8 cellular contexts compared by ENCODE assay signal in the genomic region with DNA sequence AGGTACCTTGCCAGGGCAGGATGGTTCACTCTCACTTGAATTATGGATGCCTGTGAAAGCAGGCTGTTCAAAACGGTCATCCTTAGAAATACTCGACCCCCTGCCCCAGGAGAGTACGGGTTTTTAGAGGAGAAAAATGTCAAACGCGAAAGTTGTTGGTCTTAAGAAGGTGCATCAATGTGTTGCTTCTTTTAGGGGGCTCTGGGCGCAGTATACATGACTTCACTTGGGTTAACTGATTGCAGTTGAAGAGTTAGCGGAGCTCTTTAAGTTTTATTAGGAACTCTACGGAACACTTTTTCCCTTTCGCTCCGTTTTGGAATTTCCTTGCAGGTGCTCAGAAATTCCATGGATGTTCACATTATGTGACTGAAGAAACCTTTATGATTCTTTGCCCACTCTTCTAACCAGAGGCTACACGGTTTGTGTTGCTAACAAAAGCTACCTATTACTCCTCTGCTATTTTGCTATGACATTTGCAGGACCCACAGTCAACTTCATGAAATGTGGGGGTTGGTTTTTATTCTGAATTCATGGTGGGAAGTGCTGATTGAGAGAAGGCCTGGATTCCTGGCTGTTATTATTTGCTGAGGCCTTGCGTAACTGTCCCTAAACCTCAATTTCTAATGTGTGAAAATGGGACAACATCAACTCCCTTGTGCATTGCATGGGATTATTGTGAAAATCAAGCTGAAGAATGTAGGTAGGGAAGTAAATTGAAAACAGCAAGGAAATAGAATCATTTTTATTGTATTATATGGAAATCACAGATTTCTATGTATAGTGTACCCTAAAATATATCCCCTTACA. TPM values are rescaled to one million over a fixed set of nuclear protein-coding genes. Genes with fewer than 3 reads are reported as not detected.
DNase-seq lines count a peak whose midpoint lies in the region; ATAC-seq and TF ChIP-seq lines count a peak whose summit lies in the region.

No MANE protein-coding gene starts in this region.

- no peak for TF ChIP-seq CTCF in kidney epithelial cell (IDR thresholded peaks at IDR 0.05; ENCODE audit: insufficient read depth, low read length, poor library complexity, severe bottlenecking)

- peaks cover 28% of the 10 kb centered on the region for H3K4me1 Mint-ChIP-seq in T-helper 2 cell treated with Interferon-gamma antibody and Interleukin-4, amounts not matched to agents 5 μg/mL and 100 μg/mL, for 36 hours (ENCODE audit: low read depth)
- H3K4me1 Mint-ChIP-seq in activated naive CD8-positive, alpha-beta T cell treated with anti-CD3 and anti-CD28 coated beads, Interleukin-2, amount 50 U/mL, for 24 hours: peaks cover 21% of the 10 kb centered on the region

- no peak for DNase-seq in T-helper 2 cell treated with Interferon-gamma antibody and Interleukin-4, amounts not matched to agents 5 μg/mL and 100 μg/mL, for 36 hours (ENCODE audit: low spot score)
- DNase-seq in T-helper 2 cell (no peak), kidney epithelial cell (ENCODE audit: low read depth) (no peak), NCI-H1092 treated with DMSO at 0.1 percent for 48 hours (lab: John Stamatoyannopoulos, UW) (no peak), SIG-M5 treated with dmso at 0.1 percent for 504 hours (lab: John Stamatoyannopoulos, UW; ENCODE audit: unreplicated experiment) (no peak)
- no peak for DNase-seq in activated naive CD8-positive, alpha-beta T cell treated with anti-CD3 and anti-CD28 coated beads, Interleukin-2, amount 50 U/mL, for 24 hours
- no peak for DNase-seq in stimulated activated CD4-positive, alpha-beta T cell treated with anti-CD3 and anti-CD28 coated beads, Interleukin-1b, Interleukin-23, amount 100 ng/mL, for 48 hours

- H3K9me3 ChIP-seq in subcutaneous abdominal adipose tissue (ENCODE audit: control insufficient read depth in 5 of 5, low read length in 5 of 5): no peaks in the 10 kb centered on the region

- no peaks in the 10 kb centered on the region for H3K9me3 Mint-ChIP-seq in T-helper 2 cell treated with Interferon-gamma antibody and Interleukin-4, amounts not matched to agents 5 μg/mL and 100 μg/mL, for 36 hours
- H3K9me3 Mint-ChIP-seq in activated naive CD8-positive, alpha-beta T cell treated with anti-CD3 and anti-CD28 coated beads, Interleukin-2, amount 50 U/mL, for 24 hours: no peaks in the 10 kb centered on the region

- H3K27me3 Mint-ChIP-seq in T-helper 2 cell treated with Interferon-gamma antibody and Interleukin-4, amounts not matched to agents 5 μg/mL and 100 μg/mL, for 36 hours (ENCODE audit: low read depth): peaks cover 51% of the 10 kb centered on the region
- H3K27me3 Mint-ChIP-seq in activated naive CD8-positive, alpha-beta T cell treated with anti-CD3 and anti-CD28 coated beads, Interleukin-2, amount 50 U/mL, for 24 hours: peaks cover 51% of the 10 kb centered on the region

- ATAC-seq in activated naive CD8-positive, alpha-beta T cell treated with anti-CD3 and anti-CD28 coated beads, Interleukin-2, amount 50 U/mL, for 24 hours: no peak

- H3K9ac ChIP-seq in subcutaneous abdominal adipose tissue (ENCODE audit: low read length in 5 of 5): peak overlapping the region; percentile 4 to 82 (median 65)

- no peak overlapping the region for H3K27ac Mint-ChIP-seq in T-helper 2 cell treated with Interferon-gamma antibody and Interleukin-4, amounts not matched to agents 5 μg/mL and 100 μg/mL, for 36 hours
- H3K27ac Mint-ChIP-seq in activated naive CD8-positive, alpha-beta T cell treated with anti-CD3 and anti-CD28 coated beads, Interleukin-2, amount 50 U/mL, for 24 hours: peak overlapping the region; percentile 62

- H3K27ac ChIP-seq in subcutaneous abdominal adipose tissue (ENCODE audit: low read depth, low read length): peak overlapping the region; percentile 18

- H3K4me3 ChIP-seq in kidney epithelial cell (ENCODE audit: low read depth, low read length) (peak overlapping the region; percentile 45), subcutaneous abdominal adipose tissue (ENCODE audit: low read depth in 1 of 5, low read length in 5 of 5) (peak overlapping the region; percentile 66 to 84 (median 75))

- H3K4me1 ChIP-seq in subcutaneous abdominal adipose tissue (ENCODE audit: control insufficient read depth in 5 of 5, insufficient read depth in 5 of 5, low read length in 5 of 5): peaks cover 0 to 32% (median 16%) of the 10 kb centered on the region in 5 donors

- H3K27me3 ChIP-seq in kidney epithelial cell (ENCODE audit: control insufficient read depth, insufficient read depth, low read length) (no peaks in the 10 kb centered on the region), subcutaneous abdominal adipose tissue (ENCODE audit: control insufficient read depth in 5 of 5, insufficient read depth in 4 of 5, low read length in 5 of 5) (no peaks in the 10 kb centered on the region)

- peak overlapping the region; percentile 84 for H3K4me3 Mint-ChIP-seq in T-helper 2 cell treated with Interferon-gamma antibody and Interleukin-4, amounts not matched to agents 5 μg/mL and 100 μg/mL, for 36 hours
- peak overlapping the region; percentile 72 for H3K4me3 Mint-ChIP-seq in activated naive CD8-positive, alpha-beta T cell treated with anti-CD3 and anti-CD28 coated beads, Interleukin-2, amount 50 U/mL, for 24 hours

- H3K36me3 ChIP-seq in kidney epithelial cell (ENCODE audit: control insufficient read depth, insufficient read depth, low read length) (no peaks in the 10 kb centered on the region), subcutaneous abdominal adipose tissue (ENCODE audit: control insufficient read depth in 5 of 5, insufficient read depth in 5 of 5, low read length in 5 of 5) (no peaks in the 10 kb centered on the region)

- H3K36me3 Mint-ChIP-seq in T-helper 2 cell treated with Interferon-gamma antibody and Interleukin-4, amounts not matched to agents 5 μg/mL and 100 μg/mL, for 36 hours (ENCODE audit: low read depth): no peaks in the 10 kb centered on the region
- H3K36me3 Mint-ChIP-seq in activated naive CD8-positive, alpha-beta T cell treated with anti-CD3 and anti-CD28 coated beads, Interleukin-2, amount 50 U/mL, for 24 hours (ENCODE audit: low read depth): no peaks in the 10 kb centered on the region

RNA-seq across cellular contexts. Expression of a gene that starts 0.8 kb away (rescaled TPM):
- 1.2 and 1.3 TPM in 2 replicates for total RNA-seq in kidney epithelial cell
